23 cellular contexts compared by ENCODE assay signal in genomic region chr7:125409921-125410320, GRCh38.
DNase-seq lines count a peak whose midpoint lies in the region; ATAC-seq, FAIRE-seq and TF ChIP-seq lines count a peak whose summit lies in the region.
"Had no signal": no experiment of that assay in that cellular context is flagged by ENCODE, and none has a peak within 500 bp of the region (broad histone marks: within the 10 kb centered on the region; RNA-seq: fewer than 3 reads in every experiment).

No MANE protein-coding gene starts in this region.

- H4K20me1 ChIP-seq in mammary epithelial cell (ENCODE audit: insufficient read depth, low read length) (no peaks in the 10 kb centered on the region), SU-DHL-6 (ENCODE audit: low read depth, low read length) (no peaks in the 10 kb centered on the region)
- H4K20me1 ChIP-seq: BLaER1 treated with 17β-estradiol and CSF1 and Interleukin-3, amounts not matched to agents 10 nM and 100 nM had no signal

- TF ChIP-seq CTCF in mammary epithelial cell (conservative IDR thresholded peaks at IDR 0.05 in 1 of 2, IDR thresholded peaks at IDR 0.05 in 1 of 2; ENCODE audit: extremely low read depth in 1 of 2, insufficient read depth in 1 of 2, low read depth in 1 of 2, low read length in 2 of 2), result no peak
- no peak for TF ChIP-seq CTCF in breast epithelium (IDR thresholded peaks at IDR 0.05)
- TF ChIP-seq CTCF in SU-DHL-6 (IDR thresholded peaks at IDR 0.05; ENCODE audit: insufficient read depth, low read length, poor library complexity, severe bottlenecking), result no peak
- TF ChIP-seq CTCF in bronchial epithelial cell (IDR thresholded peaks at IDR 0.05; ENCODE audit: insufficient read depth, low read length, severe bottlenecking), result no peak
- no peak for TF ChIP-seq CTCF in foreskin keratinocyte (conservative IDR thresholded peaks at IDR 0.05)

- H3K4me2 ChIP-seq in mammary epithelial cell (ENCODE audit: insufficient read depth, low read depth, low read length) (peak overlapping the region; percentile 33), SU-DHL-6 (ENCODE audit: low read depth, low read length, poor library complexity, severe bottlenecking) (no peak overlapping the region)
- H3K4me2 ChIP-seq: A549; BLaER1 treated with 17β-estradiol and CSF1 and Interleukin-3, amounts not matched to agents 10 nM and 100 nM had no signal

- H3K79me2 ChIP-seq in mammary epithelial cell (ENCODE audit: insufficient read depth, low read length) (no peaks in the 10 kb centered on the region), SU-DHL-6 (ENCODE audit: insufficient read depth, low read length) (no peaks in the 10 kb centered on the region)

- DNase-seq in mammary epithelial cell (peak; percentile 27), breast epithelium (ENCODE audit: low spot score in 2 of 2) (no peak), bronchial epithelial cell (ENCODE audit: low read depth) (peak; percentile 87), foreskin keratinocyte (peak; percentile 32 to 67), right cardiac atrium (no peak), DMS153 treated with DMSO at 0.1 percent for 48 hours (lab: John Stamatoyannopoulos, UW; ENCODE audit: unreplicated experiment) (no peak)
- DNase-seq: AML-193; Caco-2; Calu3; CD4-positive, alpha-beta T cell; CD8-positive, alpha-beta T cell; DMS 273 treated with DMSO at 0.1 percent for 48 hours; DMS153; DMS79 treated with DMSO at 0.1 percent for 48 hours; GF-D8 had no signal

- no peaks in the 10 kb centered on the region for H3F3A ChIP-seq in SU-DHL-6 (ENCODE audit: insufficient read depth)

- H2AFZ ChIP-seq in mammary epithelial cell (ENCODE audit: low read depth, low read length) (peak overlapping the region; percentile 41), SU-DHL-6 (ENCODE audit: low read depth, low read length, severe bottlenecking) (peak overlapping the region; percentile 9)

- H3K9me2 ChIP-seq in SU-DHL-6 (replicated peaks; ENCODE audit: insufficient read depth, low read length), result no peaks in the 10 kb centered on the region; the same call in none of the 2 replicates

- H3K27ac ChIP-seq in mammary epithelial cell (ENCODE audit: insufficient read depth, low read depth, low read length), result no peak overlapping the region
- no peak overlapping the region for H3K27ac ChIP-seq in breast epithelium
- H3K27ac ChIP-seq in SU-DHL-6 (ENCODE audit: low read depth, low read length), result no peak overlapping the region
- H3K27ac ChIP-seq in foreskin keratinocyte, result no peak overlapping the region
- no peak overlapping the region for H3K27ac ChIP-seq in right cardiac atrium (ENCODE audit: low read length)
- H3K27ac ChIP-seq: 22Rv1; A549; BLaER1 treated with 17β-estradiol and CSF1 and Interleukin-3, amounts not matched to agents 10 nM and 100 nM; C4-2B had no signal

- ATAC-seq in foreskin keratinocyte (no peak), right cardiac atrium (no peak), HG02884 (IDR thresholded peaks at IDR 0.05; ENCODE audit: unreplicated experiment) (no peak)
- ATAC-seq: A549; CD8-positive, alpha-beta T cell had no signal

- CTCF ChIA-PET in mammary epithelial cell (lab: Charles Lee; ENCODE audit: low non-redundant PET), result no interaction called here

- H3K36me3 ChIP-seq in mammary epithelial cell (ENCODE audit: insufficient read depth, low read length) (no peaks in the 10 kb centered on the region), breast epithelium (no peaks in the 10 kb centered on the region), SU-DHL-6 (ENCODE audit: low read length) (no peaks in the 10 kb centered on the region), bronchial epithelial cell (ENCODE audit: control insufficient read depth, insufficient read depth, low read length) (no peaks in the 10 kb centered on the region)
- H3K36me3 ChIP-seq: BLaER1 treated with 17β-estradiol and CSF1 and Interleukin-3, amounts not matched to agents 10 nM and 100 nM had no signal

- dilution Hi-C loops in mammary epithelial cell (cut with HindIII; ENCODE audit: low sequenced_read_pairs), result no loop called here

- intact Hi-C loops in mammary epithelial cell (cut with micrococcal nuclease) (no loop called here), breast epithelium (cut with DNase I; ENCODE audit: low total_unique reads) (no loop called here), right cardiac atrium (cut with DNase I) (no loop called here)

- H3K9me3 ChIP-seq in mammary epithelial cell (replicated peaks; ENCODE audit: insufficient read depth, low read length), result no peaks in the 10 kb centered on the region
- no peaks in the 10 kb centered on the region for H3K9me3 ChIP-seq in breast epithelium
- H3K9me3 ChIP-seq in SU-DHL-6 (ENCODE audit: insufficient read depth, low read length), result no peaks in the 10 kb centered on the region
- no peaks in the 10 kb centered on the region for H3K9me3 ChIP-seq in right cardiac atrium (ENCODE audit: control insufficient read depth, low read length)
- H3K9me3 ChIP-seq: A549, Caco-2 had no signal

- no peak for FAIRE-seq in bronchial epithelial cell (lab: Jason Lieb, UNC)
- FAIRE-seq: A549, G401.6, GM12891 had no signal

- TF ChIP-seq POLR2A in breast epithelium (IDR thresholded peaks at IDR 0.05), result no peak

- no peak overlapping the region for H3K9ac ChIP-seq in mammary epithelial cell (ENCODE audit: insufficient read depth, low read length)
- H3K9ac ChIP-seq in SU-DHL-6 (ENCODE audit: low read length), result no peak overlapping the region
- H3K9ac ChIP-seq: BLaER1 treated with 17β-estradiol and CSF1 and Interleukin-3, amounts not matched to agents 10 nM and 100 nM had no signal

- in situ Hi-C loops in mammary epithelial cell (cut with MboI; ENCODE audit: low sequenced_read_pairs in 2 of 2), result no loop called here

- H3K4me1 ChIP-seq in mammary epithelial cell (ENCODE audit: insufficient read depth, low read length), result peaks cover 8% of the 10 kb centered on the region
- no peaks in the 10 kb centered on the region for H3K4me1 ChIP-seq in breast epithelium
- H3K4me1 ChIP-seq in foreskin keratinocyte, result no peaks in the 10 kb centered on the region
- no peaks in the 10 kb centered on the region for H3K4me1 ChIP-seq in right cardiac atrium (ENCODE audit: control insufficient read depth, insufficient read depth, low read length)
- H3K4me1 ChIP-seq: A549, Caco-2 had no signal

- no peaks in the 10 kb centered on the region for H3K27me3 ChIP-seq in mammary epithelial cell (ENCODE audit: insufficient read depth, low read length)
- no peaks in the 10 kb centered on the region for H3K27me3 ChIP-seq in breast epithelium
- H3K27me3 ChIP-seq in SU-DHL-6 (ENCODE audit: low read length), result no peaks in the 10 kb centered on the region
- H3K27me3 ChIP-seq in bronchial epithelial cell (ENCODE audit: control insufficient read depth, insufficient read depth, low read length), result no peaks in the 10 kb centered on the region
- no peaks in the 10 kb centered on the region for H3K27me3 ChIP-seq in foreskin keratinocyte
- no peaks in the 10 kb centered on the region for H3K27me3 ChIP-seq in right cardiac atrium (ENCODE audit: control insufficient read depth, insufficient read depth)
- H3K27me3 ChIP-seq: BLaER1 treated with 17β-estradiol and CSF1 and Interleukin-3, amounts not matched to agents 10 nM and 100 nM had no signal

- no peak overlapping the region for H3K4me3 ChIP-seq in mammary epithelial cell (replicated peaks in 1 of 3; ENCODE audit: insufficient read depth in 1 of 3, low read depth in 2 of 3, low read length in 3 of 3)
- no peak overlapping the region for H3K4me3 ChIP-seq in breast epithelium
- H3K4me3 ChIP-seq in SU-DHL-6 (ENCODE audit: insufficient read depth, low read length, poor library complexity, severe bottlenecking), result no peak overlapping the region
- H3K4me3 ChIP-seq in bronchial epithelial cell (ENCODE audit: low read depth, low read length), result no peak overlapping the region
- no peak overlapping the region for H3K4me3 ChIP-seq in right cardiac atrium (ENCODE audit: low read length)
- H3K4me3 ChIP-seq: A549; BLaER1 treated with 17β-estradiol and CSF1 and Interleukin-3, amounts not matched to agents 10 nM and 100 nM had no signal

- BruUV-seq in mammary epithelial cell (replicated peaks; lab: Mats Ljungman, UMichigan), result no TSS peak

Comparison
In these comparisons a context has a peak if more than half of its experiments do, and no peak if none do; other contexts are left out.
1. DNase-seq: peak in mammary epithelial cell (single experiment), bronchial epithelial cell (single experiment) and foreskin keratinocyte (2 of 2); none in breast epithelium (0 of 2), right cardiac atrium (0 of 3) and DMS153 treated with DMSO at 0.1 percent for 48 hours (single experiment).